In the genomic region with DNA sequence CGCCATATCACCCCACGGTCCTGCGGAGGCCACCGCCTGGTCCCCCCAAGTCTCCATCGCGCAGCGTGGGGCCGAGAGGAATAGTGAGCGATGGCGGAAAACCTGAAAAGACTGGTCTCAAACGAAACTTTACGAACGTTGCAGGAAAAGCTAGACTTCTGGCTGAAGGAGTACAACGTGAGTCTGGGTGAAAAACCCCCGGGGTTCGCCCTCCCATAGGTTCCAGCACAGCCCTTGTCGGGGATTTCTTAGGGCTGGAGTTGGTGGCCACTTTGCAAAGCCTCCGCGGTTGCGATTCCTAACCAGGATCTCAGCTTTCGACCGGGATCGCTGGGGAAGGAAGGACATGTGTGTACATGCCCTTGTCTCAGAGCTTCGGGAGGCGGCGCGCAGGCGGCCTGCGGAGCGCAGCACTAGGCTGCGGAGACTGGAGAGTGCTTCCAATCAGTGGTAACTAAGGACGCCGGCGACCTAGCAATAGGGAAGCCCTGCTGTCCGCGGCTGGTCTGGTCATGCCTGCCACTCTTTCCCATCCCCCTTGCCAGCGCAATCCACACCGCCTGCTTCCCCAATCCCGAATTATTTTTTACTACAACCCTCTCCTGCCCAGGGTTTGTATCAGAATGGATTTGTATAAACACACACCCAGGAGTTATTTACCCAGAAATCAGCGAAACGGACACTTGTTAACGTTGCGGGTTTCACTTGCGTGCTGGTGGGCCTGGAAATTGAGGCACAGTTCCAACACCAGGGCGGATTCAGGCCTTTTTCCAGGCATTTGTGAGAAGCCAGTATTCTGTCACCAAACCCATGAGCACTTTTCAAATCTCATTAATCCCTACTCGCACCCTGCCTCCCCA, we compare ENCODE assay signal across 1 cellular context.
TF ChIP-seq lines count a peak whose summit lies in the region.

No MANE protein-coding gene starts in this region.

TF ChIP-seq in GM23338, 12 proteins besides CTCF, POLR2A, EP300 and RAD21 (continued from another document):
- no peak for TF ChIP-seq ZNF462 (CRISPR knock-in tag; IDR thresholded peaks at IDR 0.05)
- TF ChIP-seq STAT1 (IDR thresholded peaks at IDR 0.05; ENCODE audit: unreplicated experiment), result no peak
- TF ChIP-seq, protein P1, sequence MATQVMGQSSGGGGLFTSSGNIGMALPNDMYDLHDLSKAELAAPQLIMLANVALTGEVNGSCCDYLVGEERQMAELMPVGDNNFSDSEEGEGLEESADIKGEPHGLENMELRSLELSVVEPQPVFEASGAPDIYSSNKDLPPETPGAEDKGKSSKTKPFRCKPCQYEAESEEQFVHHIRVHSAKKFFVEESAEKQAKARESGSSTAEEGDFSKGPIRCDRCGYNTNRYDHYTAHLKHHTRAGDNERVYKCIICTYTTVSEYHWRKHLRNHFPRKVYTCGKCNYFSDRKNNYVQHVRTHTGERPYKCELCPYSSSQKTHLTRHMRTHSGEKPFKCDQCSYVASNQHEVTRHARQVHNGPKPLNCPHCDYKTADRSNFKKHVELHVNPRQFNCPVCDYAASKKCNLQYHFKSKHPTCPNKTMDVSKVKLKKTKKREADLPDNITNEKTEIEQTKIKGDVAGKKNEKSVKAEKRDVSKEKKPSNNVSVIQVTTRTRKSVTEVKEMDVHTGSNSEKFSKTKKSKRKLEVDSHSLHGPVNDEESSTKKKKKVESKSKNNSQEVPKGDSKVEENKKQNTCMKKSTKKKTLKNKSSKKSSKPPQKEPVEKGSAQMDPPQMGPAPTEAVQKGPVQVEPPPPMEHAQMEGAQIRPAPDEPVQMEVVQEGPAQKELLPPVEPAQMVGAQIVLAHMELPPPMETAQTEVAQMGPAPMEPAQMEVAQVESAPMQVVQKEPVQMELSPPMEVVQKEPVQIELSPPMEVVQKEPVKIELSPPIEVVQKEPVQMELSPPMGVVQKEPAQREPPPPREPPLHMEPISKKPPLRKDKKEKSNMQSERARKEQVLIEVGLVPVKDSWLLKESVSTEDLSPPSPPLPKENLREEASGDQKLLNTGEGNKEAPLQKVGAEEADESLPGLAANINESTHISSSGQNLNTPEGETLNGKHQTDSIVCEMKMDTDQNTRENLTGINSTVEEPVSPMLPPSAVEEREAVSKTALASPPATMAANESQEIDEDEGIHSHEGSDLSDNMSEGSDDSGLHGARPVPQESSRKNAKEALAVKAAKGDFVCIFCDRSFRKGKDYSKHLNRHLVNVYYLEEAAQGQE (IDR thresholded peaks at IDR 0.05; ENCODE audit: unreplicated experiment), result no peak
- no peak for TF ChIP-seq EZH2phosphoT487 (IDR thresholded peaks at IDR 0.05; ENCODE audit: unreplicated experiment)
- TF ChIP-seq ZNF114 (CRISPR knock-in tag; IDR thresholded peaks at IDR 0.05), result no peak
- no peak for TF ChIP-seq NANOG (IDR thresholded peaks at IDR 0.05; ENCODE audit: borderline replicate concordance)
- TF ChIP-seq, protein P2, sequence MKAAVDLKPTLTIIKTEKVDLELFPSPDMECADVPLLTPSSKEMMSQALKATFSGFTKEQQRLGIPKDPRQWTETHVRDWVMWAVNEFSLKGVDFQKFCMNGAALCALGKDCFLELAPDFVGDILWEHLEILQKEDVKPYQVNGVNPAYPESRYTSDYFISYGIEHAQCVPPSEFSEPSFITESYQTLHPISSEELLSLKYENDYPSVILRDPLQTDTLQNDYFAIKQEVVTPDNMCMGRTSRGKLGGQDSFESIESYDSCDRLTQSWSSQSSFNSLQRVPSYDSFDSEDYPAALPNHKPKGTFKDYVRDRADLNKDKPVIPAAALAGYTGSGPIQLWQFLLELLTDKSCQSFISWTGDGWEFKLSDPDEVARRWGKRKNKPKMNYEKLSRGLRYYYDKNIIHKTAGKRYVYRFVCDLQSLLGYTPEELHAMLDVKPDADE (IDR thresholded peaks at IDR 0.05), result no peak
